ENCODE assay signal across 12 cellular contexts in genomic region chr7:98372993-98373392, GRCh38.
A peak's percentile ranks its signal among the peaks of the same experiment; 100 is the strongest.
DNase-seq lines count a peak whose midpoint lies in the region; ATAC-seq, FAIRE-seq and TF ChIP-seq lines count a peak whose summit lies in the region.
"Had no signal": no experiment of that assay in that cellular context is flagged by ENCODE, and none has a peak within 500 bp of the region (broad histone marks: within the 10 kb centered on the region; RNA-seq: fewer than 3 reads in every experiment).

No MANE protein-coding gene starts in this region.

- no peaks in the 10 kb centered on the region for H3K9me3 ChIP-seq in RWPE2 (ENCODE audit: severe bottlenecking)

- CTCF ChIA-PET in GM10248 (lab: Yijun Ruan, JAX) = interaction anchor here (1.1 to 1.3 kb wide), 3 partner anchors 10 to 28 kb away, joined by 4 to 7 read pairs (median 4); partner anchors contain the start of gene BAIAP2L1

- POLR2A ChIA-PET in GM10248 (lab: Yijun Ruan, JAX) = no interaction called here

- no peak for FAIRE-seq in urothelium cell line (lab: Jason Lieb, UNC)

- ATAC-seq in RWPE2 (ENCODE audit: low read depth) = peak; percentile 87

- TF ChIP-seq CTCF in RWPE2 (IDR thresholded peaks at IDR 0.05; ENCODE audit: poor library complexity, severe bottlenecking) (no peak), fibroblast of mammary gland (conservative IDR thresholded peaks at IDR 0.05; ENCODE audit: control insufficient read depth, insufficient read depth, low read depth, low read length) (no peak), GM10248 (IDR thresholded peaks at IDR 0.05; ENCODE audit: control extremely low read depth, extremely low read depth, low read depth, missing control alignments) (no peak)

- H3K4me1 ChIP-seq in RWPE2 (ENCODE audit: insufficient read depth, poor library complexity, severe bottlenecking) = peaks cover 38% of the 10 kb centered on the region

- H3K36me3 ChIP-seq in RWPE2 (ENCODE audit: low read depth) = peaks cover 15% of the 10 kb centered on the region; the same call in 1 of the 2 replicates

- H3K4me3 ChIP-seq in RWPE2 (ENCODE audit: severe bottlenecking) (no peak overlapping the region), fibroblast of mammary gland (ENCODE audit: control insufficient read depth, low read depth, low read length) (no peak overlapping the region)

- peak overlapping the region; percentile 67 for H3K27ac ChIP-seq in RWPE2 (ENCODE audit: poor library complexity, severe bottlenecking)
- H3K27ac ChIP-seq: 22Rv1 had no signal

- DNase-seq in DMS53 (lab: John Stamatoyannopoulos, UW) (peak; percentile 28), DMS53 treated with DMSO at 0.1 percent for 48 hours (lab: John Stamatoyannopoulos, UW; ENCODE audit: unreplicated experiment) (no peak), RWPE2 (ENCODE audit: low spot score) (no peak), fibroblast of mammary gland (ENCODE audit: low read depth) (peak; percentile 90), urothelium cell line (ENCODE audit: low spot score) (peak; percentile 59), NCI-H128 (lab: John Stamatoyannopoulos, UW; ENCODE audit: unreplicated experiment) (no peak), GM10248 (ENCODE audit: extremely low spot score) (no peak)
- DNase-seq in stimulated activated naive CD4-positive, alpha-beta T cell treated with Interleukin-2 at 50 U/mL for 16 hours (lab: John Stamatoyannopoulos, UW) = no peak
- DNase-seq: activated naive CD8-positive, alpha-beta T cell treated with anti-CD3 and anti-CD28 coated beads, Interleukin-2, amount 10 ng/mL, durations not matched to agents 7 days and 5 days; effector CD4-positive, alpha-beta T cell; naive B cell had no signal

- no peaks in the 10 kb centered on the region for H3K27me3 ChIP-seq in RWPE2 (ENCODE audit: insufficient read depth, poor library complexity, severe bottlenecking)

Comparison
In these comparisons a context has a peak if more than half of its experiments do, and no peak if none do; other contexts are left out.
1. DNase-seq: peak in DMS53 (single experiment), fibroblast of mammary gland (single experiment) and urothelium cell line (single experiment); none in DMS53 treated with DMSO at 0.1 percent for 48 hours (single experiment), RWPE2 (single experiment), NCI-H128 (single experiment), stimulated activated naive CD4-positive, alpha-beta T cell treated with Interleukin-2 at 50 U/mL for 16 hours (single experiment) and GM10248 (single experiment).